9 cellular contexts compared by ENCODE assay signal in genomic region chr16:66578596-66579531, GRCh38.
DNase-seq lines count a peak whose midpoint lies in the region; ATAC-seq lines count a peak whose summit lies in the region.
"Had no signal": no experiment of that assay in that cellular context is flagged by ENCODE, and none has a peak within 500 bp of the region (broad histone marks: within the 10 kb centered on the region; RNA-seq: fewer than 3 reads in every experiment).

TSS of gene CMTM2 (plus strand) at chr16:66579463. CDS start at chr16:66579608, 145 bp downstream.

- H3K36me3 ChIP-seq in iPS-20b (ENCODE audit: insufficient read depth, low read depth, low read length): no peaks in the 10 kb centered on the region
- H3K36me3 ChIP-seq: adrenal gland had no signal

- no peak within 1 kb of the TSS for H3K27ac ChIP-seq in iPS-20b (ENCODE audit: low read length)
- H3K27ac ChIP-seq: adrenal gland had no signal

- no peaks in the 10 kb centered on the region for H3K9me3 ChIP-seq in iPS-20b (ENCODE audit: insufficient read depth, low read depth, low read length)
- H3K9me3 ChIP-seq: adrenal gland had no signal

- peaks cover 10% of the 10 kb centered on the region for H3K4me1 Mint-ChIP-seq in T-helper 2 cell treated with Interferon-gamma antibody and Interleukin-4, amounts not matched to agents 5 μg/mL and 100 μg/mL, for 36 hours (ENCODE audit: low read depth)
- peaks cover 17 to 22% of the 10 kb centered on the region in 2 donors for H3K4me1 Mint-ChIP-seq in stimulated activated naive B cell treated with anti-CD40 and anti-IgM and Interleukin-4, amounts not matched to agents 10 μg/mL and 1 μg/mL and 100 μg/mL, for 72 hours

- peak within 1 kb of the TSS; percentile 35; the same call in 1 of the 2 replicates for H3K4me3 ChIP-seq in iPS-20b (ENCODE audit: low read length)

- H3K36me3 Mint-ChIP-seq in T-helper 2 cell treated with Interferon-gamma antibody and Interleukin-4, amounts not matched to agents 5 μg/mL and 100 μg/mL, for 36 hours (ENCODE audit: low read depth): peaks cover 25% of the 10 kb centered on the region
- no peaks in the 10 kb centered on the region for H3K36me3 Mint-ChIP-seq in stimulated activated naive B cell treated with anti-CD40 and anti-IgM and Interleukin-4, amounts not matched to agents 10 μg/mL and 1 μg/mL and 100 μg/mL, for 72 hours

- DNase-seq in T-helper 2 cell treated with Interferon-gamma antibody and Interleukin-4, amounts not matched to agents 5 μg/mL and 100 μg/mL, for 36 hours (ENCODE audit: low spot score): no peak
- DNase-seq in T-helper 2 cell: no peak
- peak; percentile 39 for DNase-seq in activated naive CD4-positive, alpha-beta T cell treated with anti-CD3 and anti-CD28 coated beads, Interleukin-2, amount 50 U/mL, for 16 hours
- no peak for DNase-seq in stimulated activated naive B cell treated with anti-CD40 and anti-IgM and Interleukin-4, amounts not matched to agents 10 μg/mL and 1 μg/mL and 100 μg/mL, for 72 hours
- no peak for DNase-seq in inferior parietal cortex (ENCODE audit: extremely low spot score)
- no peak for DNase-seq in DMS114 treated with DMSO at 0.1 percent for 48 hours (lab: John Stamatoyannopoulos, UW; ENCODE audit: unreplicated experiment)
- no peak for DNase-seq in KG1 (lab: John Stamatoyannopoulos, UW)

- H3K27ac Mint-ChIP-seq in T-helper 2 cell treated with Interferon-gamma antibody and Interleukin-4, amounts not matched to agents 5 μg/mL and 100 μg/mL, for 36 hours: no peak within 1 kb of the TSS
- H3K27ac Mint-ChIP-seq in stimulated activated naive B cell treated with anti-CD40 and anti-IgM and Interleukin-4, amounts not matched to agents 10 μg/mL and 1 μg/mL and 100 μg/mL, for 72 hours: no peak within 1 kb of the TSS

- H3K27me3 ChIP-seq in iPS-20b (ENCODE audit: insufficient read depth, low read length): peaks cover 37% of the 10 kb centered on the region; the same call in 1 of the 2 replicates
- H3K27me3 ChIP-seq: adrenal gland had no signal

- H3K4me3 Mint-ChIP-seq in T-helper 2 cell treated with Interferon-gamma antibody and Interleukin-4, amounts not matched to agents 5 μg/mL and 100 μg/mL, for 36 hours: peak within 1 kb of the TSS; percentile 21
- H3K4me3 Mint-ChIP-seq in stimulated activated naive B cell treated with anti-CD40 and anti-IgM and Interleukin-4, amounts not matched to agents 10 μg/mL and 1 μg/mL and 100 μg/mL, for 72 hours: peak within 1 kb of the TSS; percentile 71 to 73

- H3K9me3 Mint-ChIP-seq in T-helper 2 cell treated with Interferon-gamma antibody and Interleukin-4, amounts not matched to agents 5 μg/mL and 100 μg/mL, for 36 hours: no peaks in the 10 kb centered on the region
- H3K9me3 Mint-ChIP-seq in stimulated activated naive B cell treated with anti-CD40 and anti-IgM and Interleukin-4, amounts not matched to agents 10 μg/mL and 1 μg/mL and 100 μg/mL, for 72 hours: peaks cover 0 to 1% of the 10 kb centered on the region in 2 donors

- H3K27me3 Mint-ChIP-seq in T-helper 2 cell treated with Interferon-gamma antibody and Interleukin-4, amounts not matched to agents 5 μg/mL and 100 μg/mL, for 36 hours (ENCODE audit: low read depth): peaks cover 30% of the 10 kb centered on the region
- H3K27me3 Mint-ChIP-seq in stimulated activated naive B cell treated with anti-CD40 and anti-IgM and Interleukin-4, amounts not matched to agents 10 μg/mL and 1 μg/mL and 100 μg/mL, for 72 hours: peaks cover 50 to 60% of the 10 kb centered on the region in 2 donors

- no peak within 1 kb of the TSS for H3K9ac ChIP-seq in iPS-20b (ENCODE audit: low read depth, low read length)

- peaks cover 17% of the 10 kb centered on the region for H3K4me1 ChIP-seq in iPS-20b (ENCODE audit: insufficient read depth, low read length)

- peak; percentile 34 to 58 for ATAC-seq in stimulated activated naive B cell treated with anti-CD40 and anti-IgM and Interleukin-4, amounts not matched to agents 10 μg/mL and 1 μg/mL and 100 μg/mL, for 72 hours (replicated peaks)
